Comparison of ENCODE assay signal across 20 cellular contexts in genomic region chrX:10741003-10741402, GRCh38.
DNase-seq lines count a peak whose midpoint lies in the region; ATAC-seq lines count a peak whose summit lies in the region.
"Had no signal": no experiment of that assay in that cellular context is flagged by ENCODE, and none has a peak within 500 bp of the region (broad histone marks: within the 10 kb centered on the region; RNA-seq: fewer than 3 reads in every experiment).

No MANE protein-coding gene starts in this region.

- H3K4me1 ChIP-seq in mesodermal cell (ENCODE audit: control insufficient read depth, insufficient read depth, low read length, poor library complexity, severe bottlenecking) (peaks cover 8% of the 10 kb centered on the region), skeletal muscle satellite cell (ENCODE audit: control insufficient read depth, insufficient read depth, low read length) (no peaks in the 10 kb centered on the region)
- H3K4me1 ChIP-seq: BE2C had no signal

- peak overlapping the region; percentile 43 for H3K4me2 ChIP-seq in skeletal muscle satellite cell (ENCODE audit: low read length)
- H3K4me2 ChIP-seq: PC-9 had no signal

- DNase-seq in EH (ENCODE audit: low read depth) (peak; percentile 49), amniotic epithelial cell (ENCODE audit: low read depth) (peak; percentile 15), NCI-H748 treated with DMSO at 0.1 percent for 48 hours (lab: John Stamatoyannopoulos, UW) (no peak), GDM1 (lab: John Stamatoyannopoulos, UW) (no peak), ACHN (no peak)
- DNase-seq: BE2C; CD4-positive, alpha-beta T cell; DND-41; GF-D8; GOT3; KG1; NCI-H1048; NCI-H1436 treated with DMSO at 0.1 percent for 48 hours; NCI-H2029 treated with DMSO at 0.1 percent for 48 hours; NCI-H510A; PC-9 had no signal

- 80% methylated on average over 1 of the region's 3 CpGs; no CpG with 5 or more reads in 1 of the 2 experiments for WGBS in mesodermal cell (ENCODE audit: insufficient coverage in 2 of 2), 2 experiments

- H3K4me3 ChIP-seq in mesodermal cell (ENCODE audit: extremely low read depth, insufficient read depth, low read length, poor library complexity, severe bottlenecking) = no peak overlapping the region
- no peak overlapping the region for H3K4me3 ChIP-seq in skeletal muscle satellite cell (ENCODE audit: low read length)
- H3K4me3 ChIP-seq: PC-9 had no signal

- H3K27me3 ChIP-seq in skeletal muscle satellite cell (ENCODE audit: control insufficient read depth, insufficient read depth, low read length) = no peaks in the 10 kb centered on the region
- H3K27me3 ChIP-seq: BE2C had no signal

- no peaks in the 10 kb centered on the region for H3K9me3 ChIP-seq in mesodermal cell (ENCODE audit: control insufficient read depth, low read length)
- no peaks in the 10 kb centered on the region for H3K9me3 ChIP-seq in skeletal muscle satellite cell (replicated peaks; ENCODE audit: low read length)
- H3K9me3 ChIP-seq: BE2C had no signal

- H3K9ac ChIP-seq in skeletal muscle satellite cell (ENCODE audit: low read depth, low read length) = no peak overlapping the region

- no peak for ATAC-seq in GM21447 (IDR thresholded peaks at IDR 0.05; ENCODE audit: unreplicated experiment)
- ATAC-seq: HepG2 had no signal

- H3K27ac ChIP-seq in mesodermal cell (ENCODE audit: low read depth, low read length, severe bottlenecking) = peak overlapping the region; percentile 45
- H3K27ac ChIP-seq: PC-9 had no signal

- H3K36me3 ChIP-seq in mesodermal cell (ENCODE audit: control insufficient read depth, insufficient read depth, low read length) (no peaks in the 10 kb centered on the region), skeletal muscle satellite cell (ENCODE audit: insufficient read depth, low read length) (no peaks in the 10 kb centered on the region)
- H3K36me3 ChIP-seq: BE2C had no signal

- in situ Hi-C loops in ACHN (cut with HindIII; ENCODE audit: low pct_ligation_motif_present, low pct_unique_long_range_greater_than_20kb, low sequenced_read_pairs) = no loop called here

Comparison
In these comparisons a context has a peak if more than half of its experiments do, and no peak if none do; other contexts are left out.
1. DNase-seq: peak in EH (single experiment) and amniotic epithelial cell (single experiment); none in NCI-H748 treated with DMSO at 0.1 percent for 48 hours (single experiment), GDM1 (single experiment) and ACHN (single experiment).